ENCODE assay signal across 25 cellular contexts in genomic region chr7:132541656-132542055, GRCh38. TPM values are rescaled to one million over a fixed set of nuclear protein-coding genes. Genes with fewer than 3 reads are reported as not detected.
"Had no signal": no experiment of that assay in that cellular context is flagged by ENCODE, and none has a peak within 500 bp of the region (broad histone marks: within the 10 kb centered on the region; RNA-seq: fewer than 3 reads in every experiment).

No MANE protein-coding gene starts in this region.

- H3K4me3 ChIP-seq: breast epithelium, esophagus muscularis mucosa, heart left ventricle, pancreas, prostate gland, skin epidermis, stomach, thyroid gland had no signal

- ATAC-seq: activated CD8-positive, alpha-beta memory T cell treated with anti-CD3 and anti-CD28 coated beads, Interleukin-2, amount 10 ng/mL, durations not matched to agents 7 days and 5 days; activated CD8-positive, alpha-beta T cell treated with anti-CD3 and anti-CD28 coated beads, Interleukin-2, amount 10 ng/mL, durations not matched to agents 7 days and 5 days; foreskin keratinocyte; heart left ventricle; naive thymus-derived CD4-positive, alpha-beta T cell; pancreas; sciatic nerve had no signal

- H3K4me3 Mint-ChIP-seq: activated CD8-positive, alpha-beta memory T cell treated with anti-CD3 and anti-CD28 coated beads, Interleukin-2, amount 10 ng/mL, durations not matched to agents 7 days and 5 days; activated CD8-positive, alpha-beta T cell treated with anti-CD3 and anti-CD28 coated beads, Interleukin-2, amount 10 ng/mL, durations not matched to agents 7 days and 5 days; activated naive CD4-positive, alpha-beta T cell treated with anti-CD3 and anti-CD28 coated beads, Interleukin-2, amount 50 U/mL, for 24 hours; central memory CD8-positive, alpha-beta T cell; dendritic cell treated with granulocyte-macrophage colony-stimulating factor and Interleukin-4, amounts not matched to agents 40 ng/mL and 50 ng/mL, for 4 days; naive thymus-derived CD4-positive, alpha-beta T cell had no signal

- H3K27me3 ChIP-seq: breast epithelium, esophagus muscularis mucosa, heart left ventricle, pancreas, thyroid gland had no signal

- H3K9me3 Mint-ChIP-seq: dendritic cell treated with granulocyte-macrophage colony-stimulating factor and Interleukin-4, amounts not matched to agents 40 ng/mL and 50 ng/mL, for 4 days had no signal

- FAIRE-seq: keratinocyte, pancreas had no signal

- H3K36me3 ChIP-seq: breast epithelium, esophagus muscularis mucosa, heart left ventricle, pancreas, prostate gland, stomach, thyroid gland had no signal

- H3K4me1 Mint-ChIP-seq: activated naive CD4-positive, alpha-beta T cell treated with anti-CD3 and anti-CD28 coated beads, Interleukin-2, amount 50 U/mL, for 24 hours had no signal

- DNase-seq: activated CD4-positive, alpha-beta T cell treated with anti-CD3 and anti-CD28 coated beads for 1 hour; activated CD8-positive, alpha-beta memory T cell treated with anti-CD3 and anti-CD28 coated beads, Interleukin-2, amount 10 ng/mL, durations not matched to agents 7 days and 5 days; activated CD8-positive, alpha-beta T cell treated with anti-CD3 and anti-CD28 coated beads, Interleukin-2, amount 10 ng/mL, durations not matched to agents 7 days and 5 days; activated effector memory CD4-positive, alpha-beta T cell treated with anti-CD3 and anti-CD28 coated beads, Interleukin-2, amount 50 U/mL, for 16 hours; foreskin keratinocyte; heart left ventricle; hypothalamus; midbrain; naive thymus-derived CD4-positive, alpha-beta T cell; pancreas; retina; stimulated activated CD4-positive, alpha-beta T cell treated with anti-CD3 and anti-CD28 coated beads, Interleukin-12 subunit alpha, Interleukin-12 subunit beta, amount 100 ng/mL, for 4 hours; stimulated activated CD4-positive, alpha-beta T cell treated with anti-CD3 and anti-CD28 coated beads, Interleukin-4, amount 100 ng/mL, for 1 hour; stomach; T-helper 2 cell; thyroid gland had no signal

- H3K27ac Mint-ChIP-seq: activated CD8-positive, alpha-beta memory T cell treated with anti-CD3 and anti-CD28 coated beads, Interleukin-2, amount 10 ng/mL, durations not matched to agents 7 days and 5 days; activated CD8-positive, alpha-beta T cell treated with anti-CD3 and anti-CD28 coated beads, Interleukin-2, amount 10 ng/mL, durations not matched to agents 7 days and 5 days; activated naive CD4-positive, alpha-beta T cell treated with anti-CD3 and anti-CD28 coated beads, Interleukin-2, amount 50 U/mL, for 24 hours; dendritic cell treated with granulocyte-macrophage colony-stimulating factor and Interleukin-4, amounts not matched to agents 40 ng/mL and 50 ng/mL, for 4 days had no signal

RNA-seq across cellular contexts. Expression of gene PLXNA4, which starts 34.6 kb away (rescaled TPM):
- total RNA-seq: foreskin keratinocyte had no signal
- polyA plus RNA-seq: foreskin keratinocyte had no signal
